Comparison of ENCODE assay signal across 19 cellular contexts in the genomic region with DNA sequence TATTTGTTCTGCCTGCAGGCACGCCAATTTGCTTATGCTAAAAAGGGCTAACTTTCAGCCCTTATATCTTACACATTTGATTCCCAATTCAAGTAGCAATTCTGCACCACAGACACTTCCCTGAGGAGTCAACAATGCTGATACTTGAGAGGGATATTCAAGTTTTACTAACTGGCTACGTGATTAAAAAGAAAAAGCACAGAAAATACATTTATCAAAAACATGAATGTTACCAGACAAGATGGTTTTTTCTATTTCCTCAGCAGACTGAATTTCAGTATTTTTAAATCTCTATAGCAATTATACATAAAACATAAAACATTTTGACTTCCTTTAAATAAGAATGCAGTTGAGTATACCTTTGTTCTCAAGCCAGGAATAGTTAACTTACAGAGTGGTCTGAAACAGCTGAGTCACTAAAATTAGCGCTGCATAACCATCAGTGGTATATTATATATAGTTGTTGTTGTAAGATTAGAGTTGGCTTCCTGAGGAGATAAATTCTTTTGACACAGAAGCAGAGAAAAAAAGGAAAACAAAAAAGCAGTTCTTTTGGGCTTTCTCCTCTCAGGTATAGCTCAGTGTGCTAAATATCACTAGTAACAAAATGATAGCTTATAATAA. TPM values are rescaled to one million over a fixed set of nuclear protein-coding genes. Genes with fewer than 3 reads are reported as not detected.
DNase-seq lines count a peak whose midpoint lies in the region; ATAC-seq and TF ChIP-seq lines count a peak whose summit lies in the region.
"Had no signal": no experiment of that assay in that cellular context is flagged by ENCODE, and none has a peak within 500 bp of the region (broad histone marks: within the 10 kb centered on the region; RNA-seq: fewer than 3 reads in every experiment).

No MANE protein-coding gene starts in this region.

- H3K9me3 ChIP-seq in adipocyte (ENCODE audit: control insufficient read depth, low read length) (no peaks in the 10 kb centered on the region), transverse colon (no peaks in the 10 kb centered on the region), psoas muscle (no peaks in the 10 kb centered on the region)
- H3K9me3 ChIP-seq: heart left ventricle, ovary had no signal

- ATAC-seq in GM18861 (IDR thresholded peaks at IDR 0.05; ENCODE audit: unreplicated experiment) (peak; percentile 34), HG03108 (IDR thresholded peaks at IDR 0.05; ENCODE audit: unreplicated experiment) (peak; percentile 38), memory B cell (ENCODE audit: low read depth) (no peak), psoas muscle (no peak)
- ATAC-seq: heart left ventricle; Right ventricle myocardium inferior; stimulated activated naive CD8-positive, alpha-beta T cell treated with anti-CD3 and anti-CD28 coated beads, Interleukin-15, Interleukin-2, amounts not matched to agents 100 U/mL and 50 U/mL, for 24 hours had no signal

- H3K36me3 ChIP-seq in adipocyte (ENCODE audit: control insufficient read depth, insufficient read depth, low read length, severe bottlenecking) (peaks cover 22% of the 10 kb centered on the region), transverse colon (no peaks in the 10 kb centered on the region), psoas muscle (ENCODE audit: insufficient read depth in 1 of 2, low read depth in 1 of 2) (no peaks in the 10 kb centered on the region)
- H3K36me3 ChIP-seq: ovary had no signal

- H3K4me1 Mint-ChIP-seq in memory B cell: peaks cover 29% of the 10 kb centered on the region

- H3K27me3 ChIP-seq in adipocyte (replicated peaks; ENCODE audit: control insufficient read depth, insufficient read depth, low read length) (no peaks in the 10 kb centered on the region), transverse colon (no peaks in the 10 kb centered on the region), psoas muscle (ENCODE audit: insufficient read depth in 3 of 3, low read length in 2 of 3) (no peaks in the 10 kb centered on the region)
- H3K27me3 ChIP-seq: heart left ventricle, ovary had no signal

- no peak overlapping the region for H3K4me3 Mint-ChIP-seq in memory B cell
- H3K4me3 Mint-ChIP-seq: activated T-cell treated with anti-CD3 and anti-CD28 coated beads, Interleukin-2, amount 50 U/mL, for 24 hours; HFFc6 had no signal

- no peak for TF ChIP-seq POLR2A in transverse colon (IDR thresholded peaks at IDR 0.05)

- in situ Hi-C loops in transverse colon (cut with MboI; ENCODE audit: low pct_ligation_motif_present in 1 of 4, low pct_unique_long_range_greater_than_20kb in 1 of 4, low sequenced_read_pairs in 3 of 4): no loop called here

- TF ChIP-seq CTCF in transverse colon (IDR thresholded peaks at IDR 0.05) (no peak), psoas muscle (IDR thresholded peaks at IDR 0.05) (no peak)

- H3K4me3 ChIP-seq in adipocyte (ENCODE audit: low read length) (no peak overlapping the region), transverse colon (no peak overlapping the region), psoas muscle (no peak overlapping the region)
- H3K4me3 ChIP-seq: heart left ventricle, ovary, smooth muscle cell had no signal

- H3K4me1 ChIP-seq in adipocyte (ENCODE audit: control insufficient read depth, insufficient read depth, low read length) (peaks cover 4% of the 10 kb centered on the region), transverse colon (peaks cover 0 to 9% (median 0%) of the 10 kb centered on the region in 4 donors), psoas muscle (peaks cover 46% of the 10 kb centered on the region)

- peak overlapping the region; percentile 67 for H3K27ac Mint-ChIP-seq in memory B cell
- H3K27ac Mint-ChIP-seq: activated T-cell treated with anti-CD3 and anti-CD28 coated beads, Interleukin-2, amount 50 U/mL, for 24 hours; HFFc6 had no signal

- H3K27me3 Mint-ChIP-seq in memory B cell: no peaks in the 10 kb centered on the region
- H3K27me3 Mint-ChIP-seq: activated T-cell treated with anti-CD3 and anti-CD28 coated beads, Interleukin-2, amount 50 U/mL, for 24 hours had no signal

- no peaks in the 10 kb centered on the region for H3K9me3 Mint-ChIP-seq in memory B cell
- H3K9me3 Mint-ChIP-seq: activated T-cell treated with anti-CD3 and anti-CD28 coated beads, Interleukin-2, amount 50 U/mL, for 24 hours; HFFc6 had no signal

- DNase-seq in adipocyte (ENCODE audit: low read depth) (peak; percentile 25), memory B cell (ENCODE audit: low spot score in 2 of 2) (no peak), transverse colon (no peak), psoas muscle (no peak)
- no peak for DNase-seq in stimulated activated CD4-positive, alpha-beta T cell treated with anti-CD3 and anti-CD28 coated beads, Interleukin-1b, Interleukin-23, amount 100 ng/mL, for 48 hours
- DNase-seq: activated CD4-positive, alpha-beta T cell treated with anti-CD3 and anti-CD28 coated beads, Interleukin-2, amount 50 U/mL, for 1 hour; activated T-cell treated with anti-CD3 and anti-CD28 coated beads, Interleukin-2, amount 50 U/mL, for 24 hours; DND-41; heart left ventricle; HFFc6; kidney glomerular epithelial cell; NCI-H2107; ovary; stimulated activated naive CD8-positive, alpha-beta T cell treated with anti-CD3 and anti-CD28 coated beads, Interleukin-15, Interleukin-2, amounts not matched to agents 100 U/mL and 50 U/mL, for 24 hours had no signal

- TF ChIP-seq EP300 in transverse colon (IDR thresholded peaks at IDR 0.05; ENCODE audit: low read depth): no peak

- intact Hi-C loops in transverse colon (cut with DNase I; ENCODE audit: low total_unique reads) (no loop called here), psoas muscle (cut with DNase I) (no loop called here)

- 38 to 55% methylated on average over 1 to 3 of the region's 3 CpGs for WGBS in transverse colon (ENCODE audit: low coverage in 1 of 2), 2 donors
- 62 to 71% (median 70%) methylated on average over 3 of the region's 3 CpGs for WGBS in psoas muscle, 3 donors

- H3K27ac ChIP-seq in transverse colon (no peak overlapping the region), psoas muscle (no peak overlapping the region)
- H3K27ac ChIP-seq: C4-2B, heart left ventricle, ovary had no signal

- no peak overlapping the region for H3K9ac ChIP-seq in adipocyte (ENCODE audit: low read length)

- H3K36me3 Mint-ChIP-seq in memory B cell: peaks cover 13% of the 10 kb centered on the region

RNA-seq across cellular contexts. Expression of a gene that starts 33.8 kb away (rescaled TPM):
- total RNA-seq in transverse colon: 10 to 100 TPM; 44.9 to 71.7 (median 65.5) TPM
- 10 to 100 TPM; 57.1 to 75.2 (median 60.1) TPM for total RNA-seq in psoas muscle
- 100 to 1,000 TPM in 1 of 3 donors, 10 to 100 TPM in 2; 41.4 to 107 (median 62.7) TPM for polyA plus RNA-seq in psoas muscle

Comparison
In these comparisons a context has a peak if more than half of its experiments do, and no peak if none do; other contexts are left out.
1. ATAC-seq: peak in GM18861 (single experiment) and HG03108 (single experiment); none in memory B cell (single experiment) and psoas muscle (0 of 4).